13 cellular contexts compared by ENCODE assay signal in the genomic region with DNA sequence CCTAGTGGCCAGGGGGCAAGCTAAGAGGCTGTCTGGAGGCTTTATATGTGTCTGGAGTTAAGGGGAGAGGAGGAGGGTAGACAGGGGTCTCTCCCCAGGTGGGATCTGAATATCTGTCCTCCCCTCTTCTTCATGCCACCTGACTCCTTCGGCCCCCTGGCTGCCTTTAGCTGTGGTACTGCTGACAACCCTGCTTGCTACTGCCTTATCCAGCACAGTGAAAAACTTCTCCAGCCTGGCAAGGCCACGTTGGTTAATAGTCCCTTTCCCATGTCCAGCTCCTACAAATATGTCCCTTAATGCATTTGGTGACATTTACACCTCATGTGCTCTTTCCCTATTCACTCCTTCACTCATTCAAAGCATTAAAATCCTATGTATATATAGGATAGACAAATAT. TPM values are rescaled to one million over a fixed set of nuclear protein-coding genes. Genes with fewer than 3 reads are reported as not detected.
"Had no signal": no experiment of that assay in that cellular context is flagged by ENCODE, and none has a peak within 500 bp of the region (broad histone marks: within the 10 kb centered on the region; RNA-seq: fewer than 3 reads in every experiment).

No MANE protein-coding gene starts in this region.

- H3K4me1 Mint-ChIP-seq: activated CD4-positive, alpha-beta T cell treated with anti-CD3 and anti-CD28 coated beads, Interleukin-2, amount 10 ng/mL, durations not matched to agents 24 days and 14 days had no signal

- ATAC-seq: activated T-helper 17 cell treated with anti-CD3 and anti-CD28 coated beads, Interleukin-2, amount 50 U/mL, for 72 hours had no signal

- H3K9me3 ChIP-seq: stomach, thyroid gland had no signal

- DNase-seq: activated B cell treated with CpG ODN at 0.5 μM for 24 hours; activated CD4-positive, alpha-beta T cell treated with anti-CD3 and anti-CD28 coated beads, Interleukin-2, amount 10 ng/mL, durations not matched to agents 24 days and 14 days; activated CD8-positive, alpha-beta memory T cell treated with anti-CD3 and anti-CD28 coated beads for 24 hours; activated naive CD4-positive, alpha-beta T cell treated with anti-CD3 and anti-CD28 coated beads for 36 hours; activated T-cell treated with anti-CD3 and anti-CD28 coated beads for 4 hours; stimulated activated CD4-positive, alpha-beta T cell treated with anti-CD3 and anti-CD28 coated beads, Interleukin-4, amount 100 ng/mL, for 4 hours; stomach; thyroid gland had no signal

- H3K27ac Mint-ChIP-seq: activated B cell treated with CpG ODN at 0.5 μM for 24 hours; activated CD4-positive, alpha-beta T cell treated with anti-CD3 and anti-CD28 coated beads, Interleukin-2, amount 10 ng/mL, durations not matched to agents 24 days and 14 days; activated naive CD4-positive, alpha-beta T cell treated with anti-CD3 and anti-CD28 coated beads for 36 hours; activated T-helper 17 cell treated with anti-CD3 and anti-CD28 coated beads, Interleukin-2, amount 50 U/mL, for 72 hours; dendritic cell treated with granulocyte-macrophage colony-stimulating factor and Interleukin-4, amounts not matched to agents 40 ng/mL and 50 ng/mL, for 4 days; mesothelial cell of epicardium; T-helper 1 cell treated with Interleukin-12 subunit alpha and Interleukin-12 subunit beta and Interleukin-4 antibody, amounts not matched to agents 30 μg/mL and 1 μg/mL, for 36 hours had no signal

- H3K9me3 Mint-ChIP-seq: activated B cell treated with CpG ODN at 0.5 μM for 24 hours; activated CD4-positive, alpha-beta T cell treated with anti-CD3 and anti-CD28 coated beads, Interleukin-2, amount 10 ng/mL, durations not matched to agents 24 days and 14 days; activated naive CD4-positive, alpha-beta T cell treated with anti-CD3 and anti-CD28 coated beads for 36 hours; activated T-helper 17 cell treated with anti-CD3 and anti-CD28 coated beads, Interleukin-2, amount 50 U/mL, for 72 hours; central memory CD8-positive, alpha-beta T cell; dendritic cell treated with granulocyte-macrophage colony-stimulating factor and Interleukin-4, amounts not matched to agents 40 ng/mL and 50 ng/mL, for 4 days; mesothelial cell of epicardium; T-helper 1 cell treated with Interleukin-12 subunit alpha and Interleukin-12 subunit beta and Interleukin-4 antibody, amounts not matched to agents 30 μg/mL and 1 μg/mL, for 36 hours had no signal

- H3K27me3 Mint-ChIP-seq: activated CD4-positive, alpha-beta T cell treated with anti-CD3 and anti-CD28 coated beads, Interleukin-2, amount 10 ng/mL, durations not matched to agents 24 days and 14 days; activated T-helper 17 cell treated with anti-CD3 and anti-CD28 coated beads, Interleukin-2, amount 50 U/mL, for 72 hours; central memory CD8-positive, alpha-beta T cell; dendritic cell treated with granulocyte-macrophage colony-stimulating factor and Interleukin-4, amounts not matched to agents 40 ng/mL and 50 ng/mL, for 4 days had no signal

- H3K4me3 ChIP-seq: stomach, thyroid gland had no signal

- H3K27me3 ChIP-seq: stomach, thyroid gland had no signal

- H3K36me3 Mint-ChIP-seq: mesothelial cell of epicardium had no signal

- H3K4me3 Mint-ChIP-seq: activated B cell treated with CpG ODN at 0.5 μM for 24 hours; activated CD4-positive, alpha-beta T cell treated with anti-CD3 and anti-CD28 coated beads, Interleukin-2, amount 10 ng/mL, durations not matched to agents 24 days and 14 days; activated naive CD4-positive, alpha-beta T cell treated with anti-CD3 and anti-CD28 coated beads for 36 hours; activated T-helper 17 cell treated with anti-CD3 and anti-CD28 coated beads, Interleukin-2, amount 50 U/mL, for 72 hours; central memory CD8-positive, alpha-beta T cell; dendritic cell treated with granulocyte-macrophage colony-stimulating factor and Interleukin-4, amounts not matched to agents 40 ng/mL and 50 ng/mL, for 4 days; mesothelial cell of epicardium; T-helper 1 cell treated with Interleukin-12 subunit alpha and Interleukin-12 subunit beta and Interleukin-4 antibody, amounts not matched to agents 30 μg/mL and 1 μg/mL, for 36 hours had no signal

RNA-seq across cellular contexts. Expression of gene NNMT, which starts 42.4 kb away (rescaled TPM):
- total RNA-seq: activated B cell treated with CpG ODN at 0.5 μM for 24 hours; activated CD4-positive, alpha-beta T cell treated with anti-CD3 and anti-CD28 coated beads, Interleukin-2, amount 10 ng/mL, durations not matched to agents 24 days and 14 days; activated naive CD4-positive, alpha-beta T cell treated with anti-CD3 and anti-CD28 coated beads for 36 hours; activated T-helper 17 cell treated with anti-CD3 and anti-CD28 coated beads, Interleukin-2, amount 50 U/mL, for 72 hours had no signal
